ENCODE assay signal across 8 cellular contexts in the genomic region with DNA sequence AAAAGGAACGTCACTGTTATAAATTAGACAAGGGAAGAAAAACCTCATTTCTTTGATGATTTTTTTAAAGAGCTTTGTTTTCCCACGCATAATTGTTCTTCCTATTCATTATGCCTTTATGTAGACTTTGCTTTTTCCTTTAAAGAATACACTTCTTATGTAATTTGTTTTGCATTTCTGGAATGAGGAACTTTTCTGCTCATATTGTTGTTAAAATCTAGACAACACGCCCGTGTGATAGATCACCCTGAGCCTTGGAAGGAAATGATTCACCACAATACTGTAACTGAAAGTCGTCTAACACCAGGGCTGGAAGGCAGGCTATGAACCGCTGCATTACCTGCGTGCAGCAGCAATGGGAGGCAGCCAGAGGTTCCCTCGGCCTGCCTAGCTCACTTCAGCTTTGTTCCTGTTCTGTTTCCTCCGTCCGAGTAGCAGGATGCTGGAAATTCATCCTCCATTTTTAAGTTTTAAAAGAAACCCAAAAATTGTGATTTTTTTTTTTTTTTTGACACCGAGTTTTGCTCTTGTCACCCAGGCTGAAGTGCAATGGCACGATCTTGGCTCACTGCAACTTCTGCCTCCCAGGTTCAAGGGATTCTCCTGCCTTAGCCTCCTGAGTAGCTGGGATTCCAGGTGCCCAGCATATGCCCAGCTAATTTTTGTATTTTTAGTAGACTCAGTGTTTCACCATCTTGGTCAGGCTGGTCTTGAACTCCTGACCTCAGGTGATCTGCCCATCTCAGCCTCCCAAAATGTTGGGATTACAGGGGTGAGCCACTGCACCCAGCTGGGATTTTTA. TPM values are rescaled to one million over a fixed set of nuclear protein-coding genes. Genes with fewer than 3 reads are reported as not detected.
DNase-seq lines count a peak whose midpoint lies in the region; ATAC-seq and TF ChIP-seq lines count a peak whose summit lies in the region.

No MANE protein-coding gene starts in this region.

- no peak overlapping the region for H3K4me3 ChIP-seq in A673 (ENCODE audit: low read depth, low read length, poor library complexity, severe bottlenecking)

- H3K27ac Mint-ChIP-seq in activated naive CD8-positive, alpha-beta T cell treated with anti-CD3 and anti-CD28 coated beads for 36 hours: peak overlapping the region; percentile 94
- peak overlapping the region; percentile 92 to 98 (median 96) for H3K27ac Mint-ChIP-seq in immature natural killer cell

- no peaks in the 10 kb centered on the region for H3K9me3 ChIP-seq in A673 (ENCODE audit: low read depth, low read length, poor library complexity, severe bottlenecking)

- intact Hi-C loops in A673 (cut with micrococcal nuclease; ENCODE audit: unreplicated experiment): no loop called here

- no peaks in the 10 kb centered on the region for H3K27me3 Mint-ChIP-seq in activated naive CD8-positive, alpha-beta T cell treated with anti-CD3 and anti-CD28 coated beads for 36 hours
- H3K27me3 Mint-ChIP-seq in immature natural killer cell (ENCODE audit: low read depth in 3 of 3): peaks cover 0 to 3% (median 2%) of the 10 kb centered on the region in 3 donors

- H3K36me3 Mint-ChIP-seq in activated naive CD8-positive, alpha-beta T cell treated with anti-CD3 and anti-CD28 coated beads for 36 hours: no peaks in the 10 kb centered on the region
- H3K36me3 Mint-ChIP-seq in immature natural killer cell: no peaks in the 10 kb centered on the region

- H3K27ac ChIP-seq in A673 (ENCODE audit: low read depth, low read length, poor library complexity, severe bottlenecking): no peak overlapping the region

- ATAC-seq in HG03196 (IDR thresholded peaks at IDR 0.05; ENCODE audit: unreplicated experiment): peak; percentile 93

- H3K36me3 ChIP-seq in A673 (ENCODE audit: insufficient read depth, low read length, poor library complexity, severe bottlenecking): no peaks in the 10 kb centered on the region

- TF ChIP-seq CTCF in A673 (conservative IDR thresholded peaks at IDR 0.05; ENCODE audit: low read depth, low read length): no peak

- CTCF ChIA-PET in A673 (lab: Charles Lee): interaction anchor here (0.5 kb wide), 1 partner anchor 896 kb away, joined by 3 read pairs; no protein-coding TSS in a partner anchor

- POLR2A ChIA-PET in A673 (lab: Charles Lee; ENCODE audit: low non-redundant PET): no interaction called here

- H3K9me3 Mint-ChIP-seq in activated naive CD8-positive, alpha-beta T cell treated with anti-CD3 and anti-CD28 coated beads for 36 hours: no peaks in the 10 kb centered on the region
- H3K9me3 Mint-ChIP-seq in immature natural killer cell: no peaks in the 10 kb centered on the region

- peaks cover 10% of the 10 kb centered on the region for H3K4me1 ChIP-seq in A673 (ENCODE audit: insufficient read depth, low read length, poor library complexity, severe bottlenecking)

- H3K4me3 Mint-ChIP-seq in activated naive CD8-positive, alpha-beta T cell treated with anti-CD3 and anti-CD28 coated beads for 36 hours: peak overlapping the region; percentile 69
- peak overlapping the region; percentile 85 to 93 (median 88) for H3K4me3 Mint-ChIP-seq in immature natural killer cell

- DNase-seq in NK-92 treated with Interleukin-12 subunit alpha and Interleukin-12 subunit beta, amount 100 ng/mL, for 24 hours (lab: John Stamatoyannopoulos, UW): peak; percentile 45
- DNase-seq in NK-92 (lab: John Stamatoyannopoulos, UW; ENCODE audit: unreplicated experiment): no peak
- peak; percentile 62 for DNase-seq in SKM-1 (lab: John Stamatoyannopoulos, UW; ENCODE audit: unreplicated experiment)
- DNase-seq in activated naive CD8-positive, alpha-beta T cell treated with anti-CD3 and anti-CD28 coated beads for 36 hours: peak; percentile 71
- DNase-seq in immature natural killer cell: peak; percentile 55 to 63 (median 62)
- DNase-seq in stimulated activated CD4-positive, alpha-beta T cell treated with anti-CD3 and anti-CD28 coated beads, Interleukin-1b, Interleukin-23, amount 100 ng/mL, for 4 hours (ENCODE audit: low read depth in 2 of 2): peak; percentile 36 to 56
- DNase-seq in A673 (ENCODE audit: low spot score): no peak

- no TSS peak for BruUV-seq in A673 (replicated peaks; lab: Mats Ljungman, UMichigan)

- no peaks in the 10 kb centered on the region for H3K27me3 ChIP-seq in A673 (replicated peaks; ENCODE audit: insufficient read depth, low read depth, low read length, poor library complexity)

- peaks cover 40% of the 10 kb centered on the region for H3K4me1 Mint-ChIP-seq in activated naive CD8-positive, alpha-beta T cell treated with anti-CD3 and anti-CD28 coated beads for 36 hours
- peaks cover 26 to 35% of the 10 kb centered on the region in 2 donors for H3K4me1 Mint-ChIP-seq in immature natural killer cell

RNA-seq across cellular contexts. Expression of a gene that starts 49.6 kb away (rescaled TPM):
- total RNA-seq in activated naive CD8-positive, alpha-beta T cell treated with anti-CD3 and anti-CD28 coated beads for 36 hours: 10 to 100 TPM; 55.6 to 59.0 TPM
- polyA plus RNA-seq in immature natural killer cell: 10 to 100 TPM in 2 of 3 donors, 1 to 10 TPM in 1; 10.0 to 33.5 (median 16.2) TPM
- total RNA-seq in A673 (2021): 27.0 and 37.7 TPM in 2 replicates

Comparison
In these comparisons a context has a peak if more than half of its experiments do, and no peak if none do; other contexts are left out.
1. DNase-seq: peak in NK-92 treated with Interleukin-12 subunit alpha and Interleukin-12 subunit beta, amount 100 ng/mL, for 24 hours (single experiment), SKM-1 (single experiment), activated naive CD8-positive, alpha-beta T cell treated with anti-CD3 and anti-CD28 coated beads for 36 hours (single experiment), immature natural killer cell (3 of 3) and stimulated activated CD4-positive, alpha-beta T cell treated with anti-CD3 and anti-CD28 coated beads, Interleukin-1b, Interleukin-23, amount 100 ng/mL, for 4 hours (2 of 2); none in NK-92 (single experiment) and A673 (single experiment).